In genomic region chr7:44534087-44534486, GRCh38 we compare ENCODE assay signal across 17 cellular contexts. TPM values are rescaled to one million over a fixed set of nuclear protein-coding genes. Genes with fewer than 3 reads are reported as not detected.
DNase-seq lines count a peak whose midpoint lies in the region; ATAC-seq lines count a peak whose summit lies in the region.
"Had no signal": no experiment of that assay in that cellular context is flagged by ENCODE, and none has a peak within 500 bp of the region (broad histone marks: within the 10 kb centered on the region; RNA-seq: fewer than 3 reads in every experiment).

No MANE protein-coding gene starts in this region.

- H3K27ac Mint-ChIP-seq in activated naive CD8-positive, alpha-beta T cell treated with anti-CD3 and anti-CD28 coated beads, Interleukin-2, amount 50 U/mL, for 24 hours = no peak overlapping the region
- H3K27ac Mint-ChIP-seq: activated CD4-positive, alpha-beta T cell treated with anti-CD3 and anti-CD28 coated beads for 36 hours; activated T-cell treated with anti-CD3 and anti-CD28 coated beads, Interleukin-2, amount 50 U/mL, for 72 hours; CD4-positive, alpha-beta T cell; natural killer cell had no signal

- H3K4me1 Mint-ChIP-seq in activated naive CD8-positive, alpha-beta T cell treated with anti-CD3 and anti-CD28 coated beads, Interleukin-2, amount 50 U/mL, for 24 hours = no peaks in the 10 kb centered on the region
- H3K4me1 Mint-ChIP-seq: activated CD4-positive, alpha-beta T cell treated with anti-CD3 and anti-CD28 coated beads for 36 hours; natural killer cell had no signal

- no peak for ATAC-seq in activated naive CD8-positive, alpha-beta T cell treated with anti-CD3 and anti-CD28 coated beads, Interleukin-2, amount 50 U/mL, for 24 hours

- H3K9me3 ChIP-seq in MG63 = no peaks in the 10 kb centered on the region
- H3K9me3 ChIP-seq: HAP-1, sigmoid colon had no signal

- H3K4me3 Mint-ChIP-seq in activated naive CD8-positive, alpha-beta T cell treated with anti-CD3 and anti-CD28 coated beads, Interleukin-2, amount 50 U/mL, for 24 hours = no peak overlapping the region
- H3K4me3 Mint-ChIP-seq: activated CD4-positive, alpha-beta T cell treated with anti-CD3 and anti-CD28 coated beads for 36 hours; activated T-cell treated with anti-CD3 and anti-CD28 coated beads, Interleukin-2, amount 50 U/mL, for 72 hours; CD4-positive, alpha-beta T cell; natural killer cell had no signal

- no peaks in the 10 kb centered on the region for H3K27me3 Mint-ChIP-seq in activated naive CD8-positive, alpha-beta T cell treated with anti-CD3 and anti-CD28 coated beads, Interleukin-2, amount 50 U/mL, for 24 hours
- H3K27me3 Mint-ChIP-seq: activated CD4-positive, alpha-beta T cell treated with anti-CD3 and anti-CD28 coated beads for 36 hours; CD4-positive, alpha-beta T cell had no signal

- DNase-seq in AG08396 (ENCODE audit: low spot score) (peak; percentile 54), DMS53 treated with DMSO at 0.1 percent for 48 hours (lab: John Stamatoyannopoulos, UW; ENCODE audit: unreplicated experiment) (peak; percentile 94), NCI-H69 (lab: John Stamatoyannopoulos, UW) (peak; percentile 64), iris pigment epithelial cell (ENCODE audit: low read depth) (peak; percentile 28), MG63 (no peak), NCI-H82 (lab: John Stamatoyannopoulos, UW) (no peak), SW480 (ENCODE audit: low spot score) (no peak)
- DNase-seq in activated naive CD8-positive, alpha-beta T cell treated with anti-CD3 and anti-CD28 coated beads, Interleukin-2, amount 50 U/mL, for 24 hours = no peak
- DNase-seq: NCI-H446 treated with DMSO at 0.1 percent for 48 hours, sigmoid colon had no signal

- no peaks in the 10 kb centered on the region for H3K9me3 Mint-ChIP-seq in activated naive CD8-positive, alpha-beta T cell treated with anti-CD3 and anti-CD28 coated beads, Interleukin-2, amount 50 U/mL, for 24 hours
- H3K9me3 Mint-ChIP-seq: activated T-cell treated with anti-CD3 and anti-CD28 coated beads, Interleukin-2, amount 50 U/mL, for 72 hours; CD4-positive, alpha-beta T cell had no signal

- no peaks in the 10 kb centered on the region for H3K27me3 ChIP-seq in MG63
- H3K27me3 ChIP-seq: sigmoid colon had no signal

- H3K4me3 ChIP-seq in MG63 = no peak overlapping the region
- H3K4me3 ChIP-seq: HAP-1, sigmoid colon had no signal

- no peaks in the 10 kb centered on the region for H3K36me3 ChIP-seq in MG63
- H3K36me3 ChIP-seq: HAP-1, sigmoid colon had no signal

- no peaks in the 10 kb centered on the region for H3K36me3 Mint-ChIP-seq in activated naive CD8-positive, alpha-beta T cell treated with anti-CD3 and anti-CD28 coated beads, Interleukin-2, amount 50 U/mL, for 24 hours (ENCODE audit: low read depth)
- H3K36me3 Mint-ChIP-seq: natural killer cell had no signal

RNA-seq across cellular contexts. Expression of gene NPC1L1, which starts 7.0 kb away (rescaled TPM):
- 0.07 TPM in 1 of 2 replicates, not detected in the other for total RNA-seq in MG63 (2014; rRNA removed; shearing (Covaris generic); ENCODE audit: low replicate concordance)
- total RNA-seq: activated CD8-positive, alpha-beta memory T cell treated with anti-CD3 and anti-CD28 coated beads for 36 hours; glomerular endothelial cell had no signal

RNA-seq across cellular contexts. Expression of gene DDX56, which starts 39.6 kb away (rescaled TPM):
- total RNA-seq in MG63 (2014; rRNA removed; shearing (Covaris generic); ENCODE audit: low replicate concordance) = 92.8 and 155 TPM in 2 replicates

RNA-seq across cellular contexts. Expression of gene NUDCD3, which starts 43.6 kb away (rescaled TPM):
- 23.1 and 32.8 TPM in 2 replicates for total RNA-seq in MG63 (2014; rRNA removed; shearing (Covaris generic); ENCODE audit: low replicate concordance)

RNA-seq across cellular contexts. Expression of gene TMED4, which starts 47.9 kb away (rescaled TPM):
- 113 and 152 TPM in 2 replicates for total RNA-seq in MG63 (2014; rRNA removed; shearing (Covaris generic); ENCODE audit: low replicate concordance)

Comparison
In these comparisons a context has a peak if more than half of its experiments do, and no peak if none do; other contexts are left out.
1. DNase-seq: peak in AG08396 (single experiment), DMS53 treated with DMSO at 0.1 percent for 48 hours (single experiment), NCI-H69 (single experiment) and iris pigment epithelial cell (single experiment); none in MG63 (single experiment), NCI-H82 (single experiment), SW480 (single experiment) and activated naive CD8-positive, alpha-beta T cell treated with anti-CD3 and anti-CD28 coated beads, Interleukin-2, amount 50 U/mL, for 24 hours (single experiment).